In genomic region chr12:19031032-19031431, GRCh38 we compare ENCODE assay signal across 13 cellular contexts.
DNase-seq lines count a peak whose midpoint lies in the region; ATAC-seq, FAIRE-seq and TF ChIP-seq lines count a peak whose summit lies in the region.
"Had no signal": no experiment of that assay in that cellular context is flagged by ENCODE, and none has a peak within 500 bp of the region (broad histone marks: within the 10 kb centered on the region; RNA-seq: fewer than 3 reads in every experiment).

No MANE protein-coding gene starts in this region.

- TF ChIP-seq CTCF in AG09309 (IDR thresholded peaks at IDR 0.05; ENCODE audit: control insufficient read depth, insufficient read depth, low read depth, low read length, missing control alignments), result no peak
- no peak for TF ChIP-seq CTCF in astrocyte of the spinal cord (IDR thresholded peaks at IDR 0.05; ENCODE audit: low read depth, low read length)
- TF ChIP-seq CTCF in kidney epithelial cell (IDR thresholded peaks at IDR 0.05; ENCODE audit: insufficient read depth, low read length, poor library complexity, severe bottlenecking), result no peak

- in situ Hi-C loops in astrocyte of the spinal cord (cut with HindIII; ENCODE audit: low sequenced_read_pairs), result no loop called here

- H3K4me3 ChIP-seq in AG09309 (ENCODE audit: control insufficient read depth, low read depth, low read length), result no peak overlapping the region
- no peak overlapping the region for H3K4me3 ChIP-seq in astrocyte of the spinal cord (ENCODE audit: low read depth, low read length)
- no peak overlapping the region for H3K4me3 ChIP-seq in kidney epithelial cell (ENCODE audit: low read depth, low read length)
- H3K4me3 ChIP-seq: cardiac muscle cell, GM12878 had no signal

- ATAC-seq in HG03469 (IDR thresholded peaks at IDR 0.05; ENCODE audit: unreplicated experiment) (no peak), HG02870 (IDR thresholded peaks at IDR 0.05; ENCODE audit: unreplicated experiment) (no peak)
- ATAC-seq: CD8-positive, alpha-beta T cell; GM12878 had no signal

- no peaks in the 10 kb centered on the region for H3K27me3 ChIP-seq in kidney epithelial cell (ENCODE audit: control insufficient read depth, insufficient read depth, low read length)
- H3K27me3 ChIP-seq: cardiac muscle cell had no signal

- FAIRE-seq in HTR-8/SVneo (lab: Jason Lieb, UNC), result peak; percentile 69
- FAIRE-seq: GM12878 had no signal

- DNase-seq in AG09309 (ENCODE audit: low read depth) (peak; percentile 46), HTR-8/SVneo (ENCODE audit: insufficient read length, low spot score) (peak; percentile 76), astrocyte of the spinal cord (ENCODE audit: low read depth, low spot score) (peak; percentile 85), kidney epithelial cell (ENCODE audit: low read depth) (peak; percentile 83), NCI-H2081 treated with DMSO at 0.1 percent for 48 hours (lab: John Stamatoyannopoulos, UW) (no peak)
- no peak for DNase-seq in activated CD4-positive, alpha-beta T cell treated with anti-CD3 and anti-CD28 coated beads for 1 hour
- DNase-seq: CD8-positive, alpha-beta T cell; NCI-H2081; WERI-Rb-1 had no signal

- no peaks in the 10 kb centered on the region for H3K36me3 ChIP-seq in kidney epithelial cell (ENCODE audit: control insufficient read depth, insufficient read depth, low read length)
- H3K36me3 ChIP-seq: cardiac muscle cell, WERI-Rb-1 had no signal

Comparison
In these comparisons a context has a peak if more than half of its experiments do, and no peak if none do; other contexts are left out.
1. DNase-seq: peak in AG09309 (single experiment), HTR-8/SVneo (single experiment), astrocyte of the spinal cord (single experiment) and kidney epithelial cell (single experiment); none in activated CD4-positive, alpha-beta T cell treated with anti-CD3 and anti-CD28 coated beads for 1 hour (single experiment) and NCI-H2081 treated with DMSO at 0.1 percent for 48 hours (single experiment).